ENCODE assay signal across 10 cellular contexts in the genomic region with DNA sequence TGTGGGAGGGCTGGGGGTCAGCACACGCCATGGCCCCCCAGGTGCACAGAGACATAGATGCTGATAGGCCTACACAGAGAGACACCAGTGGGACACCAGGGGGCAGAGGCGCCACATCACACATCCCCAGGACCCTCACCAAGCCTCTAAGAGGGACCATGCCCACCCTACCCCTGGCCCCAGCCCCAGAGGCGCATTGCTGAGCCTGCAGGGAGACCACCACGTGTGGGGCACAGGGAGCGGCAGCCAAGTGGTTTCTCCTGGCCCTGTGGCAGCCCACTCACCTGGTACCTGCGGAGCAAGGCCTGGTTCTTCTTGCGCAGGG. TPM values are rescaled to one million over a fixed set of nuclear protein-coding genes. Genes with fewer than 3 reads are reported as not detected.
A peak's percentile ranks its signal among the peaks of the same experiment; 100 is the strongest.
DNase-seq lines count a peak whose midpoint lies in the region; ATAC-seq and TF ChIP-seq lines count a peak whose summit lies in the region.
"Had no signal": no experiment of that assay in that cellular context is flagged by ENCODE, and none has a peak within 500 bp of the region (broad histone marks: within the 10 kb centered on the region; RNA-seq: fewer than 3 reads in every experiment).

No MANE protein-coding gene starts in this region.

- H3K27me3 Mint-ChIP-seq in HFFc6 (ENCODE audit: insufficient read depth) (peaks cover 2% of the 10 kb centered on the region), MCF 10A (ENCODE audit: insufficient read depth, unreplicated experiment) (no peaks in the 10 kb centered on the region)
- no peaks in the 10 kb centered on the region for H3K27me3 Mint-ChIP-seq in activated T-helper 2 cell treated with anti-CD3 and anti-CD28 coated beads, Interferon-gamma antibody, Interleukin-2, Interleukin-4, amounts not matched to agents 10 μg/mL and 5 μg/mL and 100 μg/mL, durations not matched to agents 14 hours and 24 hours and 36 hours (ENCODE audit: low read depth)

- intact Hi-C loops in MCF 10A (cut with micrococcal nuclease): no loop called here
- intact Hi-C loops in activated T-helper 2 cell treated with anti-CD3 and anti-CD28 coated beads, Interferon-gamma antibody, Interleukin-2, Interleukin-4, amounts not matched to agents 10 μg/mL and 5 μg/mL and 100 μg/mL, durations not matched to agents 14 hours and 24 hours and 36 hours (cut with micrococcal nuclease): no loop called here

- no peak for TF ChIP-seq POLR2A in suprapubic skin (IDR thresholded peaks at IDR 0.05)

- POLR2A ChIA-PET in MCF 10A (lab: Yijun Ruan, JAX): interaction anchor here (0.8 to 6.2 kb wide), 10 partner anchors 9 to 109 kb away, joined by 3 to 62 read pairs (median 4); a partner anchor contains a TSS

- H3K4me3 ChIP-seq in kidney epithelial cell (ENCODE audit: low read depth, low read length): peak overlapping the region; percentile 46
- peak overlapping the region; percentile 38 for H3K4me3 ChIP-seq in suprapubic skin

- H3K4me3 Mint-ChIP-seq in HFFc6: peak overlapping the region; percentile 87
- peak overlapping the region; percentile 79 for H3K4me3 Mint-ChIP-seq in MCF 10A (ENCODE audit: unreplicated experiment)
- H3K4me3 Mint-ChIP-seq in activated T-helper 2 cell treated with anti-CD3 and anti-CD28 coated beads, Interferon-gamma antibody, Interleukin-2, Interleukin-4, amounts not matched to agents 10 μg/mL and 5 μg/mL and 100 μg/mL, durations not matched to agents 14 hours and 24 hours and 36 hours (ENCODE audit: low read depth): no peak overlapping the region

- H3K36me3 ChIP-seq in kidney epithelial cell (ENCODE audit: control insufficient read depth, insufficient read depth, low read length) (peaks cover 3% of the 10 kb centered on the region), suprapubic skin (no peaks in the 10 kb centered on the region)

- no peaks in the 10 kb centered on the region for H3K27me3 ChIP-seq in kidney epithelial cell (ENCODE audit: control insufficient read depth, insufficient read depth, low read length)
- H3K27me3 ChIP-seq in suprapubic skin: no peaks in the 10 kb centered on the region

- BruUV-seq in MCF 10A (replicated peaks; lab: Mats Ljungman, UMichigan): no TSS peak

- ATAC-seq in GM19463 (IDR thresholded peaks at IDR 0.05; ENCODE audit: unreplicated experiment): no peak

- H3K27ac Mint-ChIP-seq in HFFc6 (peak overlapping the region; percentile 97), MCF 10A (ENCODE audit: low read depth, unreplicated experiment) (peak overlapping the region; percentile 79)
- no peak overlapping the region for H3K27ac Mint-ChIP-seq in activated T-helper 2 cell treated with anti-CD3 and anti-CD28 coated beads, Interferon-gamma antibody, Interleukin-2, Interleukin-4, amounts not matched to agents 10 μg/mL and 5 μg/mL and 100 μg/mL, durations not matched to agents 14 hours and 24 hours and 36 hours

- no peak for DNase-seq in HFFc6
- DNase-seq in MCF 10A (ENCODE audit: unreplicated experiment): peak; percentile 22
- no peak for DNase-seq in kidney epithelial cell (ENCODE audit: low read depth)
- no peak for DNase-seq in suprapubic skin (ENCODE audit: low spot score in 2 of 2)
- DNase-seq in NCI-H2227 treated with DMSO at 0.1 percent for 48 hours (lab: John Stamatoyannopoulos, UW): no peak
- DNase-seq in occipital lobe (lab: John Stamatoyannopoulos, UW): no peak
- DNase-seq in activated T-helper 2 cell treated with anti-CD3 and anti-CD28 coated beads, Interferon-gamma antibody, Interleukin-2, Interleukin-4, amounts not matched to agents 10 μg/mL and 5 μg/mL and 100 μg/mL, durations not matched to agents 14 hours and 24 hours and 36 hours (ENCODE audit: low spot score): no peak
- DNase-seq: activated CD4-positive, CD25-positive, alpha-beta regulatory T cell had no signal

- H3K9me3 Mint-ChIP-seq in HFFc6 (no peaks in the 10 kb centered on the region), MCF 10A (ENCODE audit: unreplicated experiment) (no peaks in the 10 kb centered on the region)
- H3K9me3 Mint-ChIP-seq in activated T-helper 2 cell treated with anti-CD3 and anti-CD28 coated beads, Interferon-gamma antibody, Interleukin-2, Interleukin-4, amounts not matched to agents 10 μg/mL and 5 μg/mL and 100 μg/mL, durations not matched to agents 14 hours and 24 hours and 36 hours: no peaks in the 10 kb centered on the region

- H3K36me3 Mint-ChIP-seq in HFFc6 (ENCODE audit: low read depth) (peaks cover 12% of the 10 kb centered on the region; the same call in 1 of the 2 replicates), MCF 10A (ENCODE audit: insufficient read depth, unreplicated experiment) (peaks cover 12% of the 10 kb centered on the region)
- H3K36me3 Mint-ChIP-seq in activated T-helper 2 cell treated with anti-CD3 and anti-CD28 coated beads, Interferon-gamma antibody, Interleukin-2, Interleukin-4, amounts not matched to agents 10 μg/mL and 5 μg/mL and 100 μg/mL, durations not matched to agents 14 hours and 24 hours and 36 hours (ENCODE audit: low read depth): no peaks in the 10 kb centered on the region

- no peak for TF ChIP-seq EP300 in suprapubic skin (IDR thresholded peaks at IDR 0.05)

- TF ChIP-seq CTCF in HFFc6 (IDR thresholded peaks at IDR 0.05) (peak; percentile 36; the same call in 1 of the 2 replicates), MCF 10A (IDR thresholded peaks at IDR 0.05; ENCODE audit: unreplicated experiment) (no peak), kidney epithelial cell (IDR thresholded peaks at IDR 0.05; ENCODE audit: insufficient read depth, low read length, poor library complexity, severe bottlenecking) (peak; percentile 33), suprapubic skin (IDR thresholded peaks at IDR 0.05) (no peak)

- H3K4me1 Mint-ChIP-seq in HFFc6 (ENCODE audit: low read depth): peaks cover 72% of the 10 kb centered on the region
- peaks cover 47% of the 10 kb centered on the region for H3K4me1 Mint-ChIP-seq in MCF 10A (ENCODE audit: insufficient read depth, unreplicated experiment)
- peaks cover 2% of the 10 kb centered on the region for H3K4me1 Mint-ChIP-seq in activated T-helper 2 cell treated with anti-CD3 and anti-CD28 coated beads, Interferon-gamma antibody, Interleukin-2, Interleukin-4, amounts not matched to agents 10 μg/mL and 5 μg/mL and 100 μg/mL, durations not matched to agents 14 hours and 24 hours and 36 hours (ENCODE audit: low read depth)

- H3K4me1 ChIP-seq in suprapubic skin: peaks cover 81% of the 10 kb centered on the region

- peak overlapping the region; percentile 86 for H3K27ac ChIP-seq in suprapubic skin

- CTCF ChIA-PET in MCF 10A (lab: Yijun Ruan, JAX): interaction anchor here (0.6 to 12.1 kb wide), 17 partner anchors 11 to 345 kb away, joined by 3 to 179 read pairs (median 7); a partner anchor contains a TSS

- H3K9me3 ChIP-seq in suprapubic skin: no peaks in the 10 kb centered on the region

- WGBS in suprapubic skin: 68% methylated on average over 3 of the region's 7 CpGs

RNA-seq across cellular contexts. Expression of a gene that starts 1.2 kb away (rescaled TPM):
- total RNA-seq in HFFc6 (2021; fragmentation: NEBNext Ultra II Directional; extraction: Animal tissue kit (Norgen Biotek cat#: 25700)): 10 to 100 TPM; 54.3 to 92.3 (median 57.9) TPM
- total RNA-seq in MCF 10A (2022) (36.0 and 45.3 TPM in 2 replicates), kidney epithelial cell (13.6 and 20.3 TPM in 2 replicates), suprapubic skin (10 to 100 TPM in 2 of 4 donors, 1 to 10 TPM in 2; 6.1 to 47.9 (median 10.9) TPM), occipital lobe (1.6 TPM)
- 0.34 and 0.41 TPM in 2 replicates for total RNA-seq in activated T-helper 2 cell treated with anti-CD3 and anti-CD28 coated beads, Interferon-gamma antibody, Interleukin-2, Interleukin-4, amounts not matched to agents 10 μg/mL and 5 μg/mL and 100 μg/mL, durations not matched to agents 14 hours and 24 hours and 36 hours

RNA-seq across cellular contexts. Expression of a gene that starts 11.2 kb away (rescaled TPM):
- total RNA-seq in HFFc6 (2021; fragmentation: NEBNext Ultra II Directional; extraction: Animal tissue kit (Norgen Biotek cat#: 25700)): not detected
- total RNA-seq in MCF 10A (2022) (not detected in 2 replicates), kidney epithelial cell (not detected in 2 replicates), suprapubic skin (not detected), occipital lobe (not detected)
- total RNA-seq in activated T-helper 2 cell treated with anti-CD3 and anti-CD28 coated beads, Interferon-gamma antibody, Interleukin-2, Interleukin-4, amounts not matched to agents 10 μg/mL and 5 μg/mL and 100 μg/mL, durations not matched to agents 14 hours and 24 hours and 36 hours: not detected in 2 replicates
- total RNA-seq: omental fat pad had no signal

RNA-seq across cellular contexts. Expression of a gene that starts 16.1 kb away (rescaled TPM):
- 10 to 100 TPM; 19.6 to 32.8 (median 23.4) TPM for total RNA-seq in HFFc6 (2021; fragmentation: NEBNext Ultra II Directional; extraction: Animal tissue kit (Norgen Biotek cat#: 25700))
- total RNA-seq in MCF 10A (2022): 14.9 and 15.7 TPM in 2 replicates
- total RNA-seq in kidney epithelial cell: 14.9 and 16.8 TPM in 2 replicates
- total RNA-seq in suprapubic skin: 1 to 10 TPM; 3.3 to 9.1 (median 6.1) TPM
- total RNA-seq in occipital lobe: 14.8 TPM
- total RNA-seq in activated T-helper 2 cell treated with anti-CD3 and anti-CD28 coated beads, Interferon-gamma antibody, Interleukin-2, Interleukin-4, amounts not matched to agents 10 μg/mL and 5 μg/mL and 100 μg/mL, durations not matched to agents 14 hours and 24 hours and 36 hours: 16.7 and 17.9 TPM in 2 replicates

RNA-seq across cellular contexts. Expression of a gene that starts 18.4 kb away (rescaled TPM):
- total RNA-seq in HFFc6 (2021; fragmentation: NEBNext Ultra II Directional; extraction: Animal tissue kit (Norgen Biotek cat#: 25700)): under 1 TPM; 0.03 to 0.26 (median 0.21) TPM
- total RNA-seq in MCF 10A (2022): 1.8 and 2.1 TPM in 2 replicates
- 2.2 and 3.2 TPM in 2 replicates for total RNA-seq in kidney epithelial cell
- total RNA-seq in suprapubic skin: under 1 TPM in 3 of 4 donors, not detected in 1; 0.04 to 0.21 (median 0.05) TPM
- 9.2 TPM for total RNA-seq in occipital lobe
- total RNA-seq in activated T-helper 2 cell treated with anti-CD3 and anti-CD28 coated beads, Interferon-gamma antibody, Interleukin-2, Interleukin-4, amounts not matched to agents 10 μg/mL and 5 μg/mL and 100 μg/mL, durations not matched to agents 14 hours and 24 hours and 36 hours: 0.05 and 0.39 TPM in 2 replicates

RNA-seq across cellular contexts. Expression of a gene that starts 31.8 kb away (rescaled TPM):
- 1 to 10 TPM in 1 of 6 experiments, under 1 TPM in 5; 0.12 to 1.0 (median 0.48) TPM for total RNA-seq in HFFc6 (2021; fragmentation: NEBNext Ultra II Directional; extraction: Animal tissue kit (Norgen Biotek cat#: 25700))
- total RNA-seq in MCF 10A (2022) (0.15 and 0.84 TPM in 2 replicates), kidney epithelial cell (0.68 and 1.5 TPM in 2 replicates), suprapubic skin (1 to 10 TPM in 3 of 4 donors, under 1 TPM in 1; 0.34 to 3.0 (median 2.0) TPM), occipital lobe (3.3 TPM)
- total RNA-seq in activated T-helper 2 cell treated with anti-CD3 and anti-CD28 coated beads, Interferon-gamma antibody, Interleukin-2, Interleukin-4, amounts not matched to agents 10 μg/mL and 5 μg/mL and 100 μg/mL, durations not matched to agents 14 hours and 24 hours and 36 hours: 96.3 and 98.9 TPM in 2 replicates

Comparison
In these comparisons a context has a peak if more than half of its experiments do, and no peak if none do; other contexts are left out.
1. CTCF ChIP-seq: peak in HFFc6 (single experiment) and kidney epithelial cell (single experiment); none in MCF 10A (single experiment) and suprapubic skin (0 of 2).